Comparison of ENCODE assay signal across 25 cellular contexts in genomic region chr5:11222169-11222568, GRCh38.
"Had no signal": no experiment of that assay in that cellular context is flagged by ENCODE, and none has a peak within 500 bp of the region (broad histone marks: within the 10 kb centered on the region; RNA-seq: fewer than 3 reads in every experiment).

No MANE protein-coding gene starts in this region.

- H3K27ac Mint-ChIP-seq: activated B cell treated with CpG ODN at 0.5 μM for 24 hours; activated CD4-positive, alpha-beta T cell treated with anti-CD3 and anti-CD28 coated beads, Interleukin-2, amount 10 ng/mL, durations not matched to agents 24 days and 14 days; activated CD8-positive, alpha-beta memory T cell treated with anti-CD3 and anti-CD28 coated beads, Interleukin-2, amount 10 ng/mL, durations not matched to agents 7 days and 5 days; activated naive CD4-positive, alpha-beta T cell treated with anti-CD3 and anti-CD28 coated beads for 36 hours; activated naive CD8-positive, alpha-beta T cell; activated T-cell treated with anti-CD3 and anti-CD28 coated beads, Interleukin-2, amount 50 U/mL, for 24 hours; T-helper 1 cell treated with Interleukin-12 subunit alpha and Interleukin-12 subunit beta and Interleukin-4 antibody, amounts not matched to agents 30 μg/mL and 1 μg/mL, for 36 hours had no signal

- H3K4me3 ChIP-seq: K562 had no signal

- H3K4me3 Mint-ChIP-seq: activated B cell treated with CpG ODN at 0.5 μM for 24 hours; activated CD4-positive, alpha-beta T cell treated with anti-CD3 and anti-CD28 coated beads, Interleukin-2, amount 10 ng/mL, durations not matched to agents 24 days and 14 days; activated CD8-positive, alpha-beta memory T cell treated with anti-CD3 and anti-CD28 coated beads, Interleukin-2, amount 10 ng/mL, durations not matched to agents 7 days and 5 days; activated naive CD4-positive, alpha-beta T cell treated with anti-CD3 and anti-CD28 coated beads for 36 hours; activated naive CD8-positive, alpha-beta T cell; activated T-cell treated with anti-CD3 and anti-CD28 coated beads, Interleukin-2, amount 50 U/mL, for 24 hours; brain; T-helper 1 cell treated with Interleukin-12 subunit alpha and Interleukin-12 subunit beta and Interleukin-4 antibody, amounts not matched to agents 30 μg/mL and 1 μg/mL, for 36 hours had no signal

- H3K4me1 Mint-ChIP-seq: activated B cell treated with CpG ODN at 0.5 μM for 24 hours; activated CD4-positive, alpha-beta T cell treated with anti-CD3 and anti-CD28 coated beads, Interleukin-2, amount 10 ng/mL, durations not matched to agents 24 days and 14 days; activated CD8-positive, alpha-beta memory T cell treated with anti-CD3 and anti-CD28 coated beads, Interleukin-2, amount 10 ng/mL, durations not matched to agents 7 days and 5 days had no signal

- H3K27me3 Mint-ChIP-seq: activated CD4-positive, alpha-beta T cell treated with anti-CD3 and anti-CD28 coated beads, Interleukin-2, amount 10 ng/mL, durations not matched to agents 24 days and 14 days; activated CD8-positive, alpha-beta memory T cell treated with anti-CD3 and anti-CD28 coated beads, Interleukin-2, amount 10 ng/mL, durations not matched to agents 7 days and 5 days; activated T-cell treated with anti-CD3 and anti-CD28 coated beads, Interleukin-2, amount 50 U/mL, for 24 hours; brain had no signal

- H3K36me3 Mint-ChIP-seq: activated CD8-positive, alpha-beta memory T cell treated with anti-CD3 and anti-CD28 coated beads, Interleukin-2, amount 10 ng/mL, durations not matched to agents 7 days and 5 days; activated naive CD8-positive, alpha-beta T cell had no signal

- DNase-seq: activated B cell treated with CpG ODN at 0.5 μM for 24 hours; activated CD4-positive, alpha-beta T cell treated with anti-CD3 and anti-CD28 coated beads for 1 hour; activated CD4-positive, alpha-beta T cell treated with anti-CD3 and anti-CD28 coated beads, Interleukin-2, amount 10 ng/mL, durations not matched to agents 24 days and 14 days; activated CD4-positive, alpha-beta T cell treated with anti-CD3 and anti-CD28 coated beads, Interleukin-2, amount 50 U/mL, for 48 hours; activated CD8-positive, alpha-beta memory T cell treated with anti-CD3 and anti-CD28 coated beads, Interleukin-2, amount 10 ng/mL, durations not matched to agents 7 days and 5 days; activated gamma-delta T cell; activated naive CD4-positive, alpha-beta T cell treated with anti-CD3 and anti-CD28 coated beads for 36 hours; activated T-cell treated with anti-CD3 and anti-CD28 coated beads, Interleukin-2, amount 50 U/mL, for 24 hours; amygdala; NCI-H1092; NCI-H1417; NCI-H1930; NCI-H2171 treated with DMSO at 0.1 percent for 48 hours; NCI-H345; NCI-H510A; NCI-H526 treated with DMSO at 0.1 percent for 48 hours; NCI-H82; RPMI8226; SHP77; T1000 had no signal

- ATAC-seq: activated CD8-positive, alpha-beta memory T cell treated with anti-CD3 and anti-CD28 coated beads, Interleukin-2, amount 10 ng/mL, durations not matched to agents 7 days and 5 days; K562; Panc1 had no signal

- H3K9me3 Mint-ChIP-seq: activated B cell treated with CpG ODN at 0.5 μM for 24 hours; activated CD4-positive, alpha-beta T cell treated with anti-CD3 and anti-CD28 coated beads, Interleukin-2, amount 10 ng/mL, durations not matched to agents 24 days and 14 days; activated naive CD4-positive, alpha-beta T cell treated with anti-CD3 and anti-CD28 coated beads for 36 hours; activated T-cell treated with anti-CD3 and anti-CD28 coated beads, Interleukin-2, amount 50 U/mL, for 24 hours; T-helper 1 cell treated with Interleukin-12 subunit alpha and Interleukin-12 subunit beta and Interleukin-4 antibody, amounts not matched to agents 30 μg/mL and 1 μg/mL, for 36 hours had no signal
